8 cellular contexts compared by ENCODE assay signal in genomic region chr19:44093931-44094765, GRCh38. TPM values are rescaled to one million over a fixed set of nuclear protein-coding genes. Genes with fewer than 3 reads are reported as not detected.
A peak's percentile ranks its signal among the peaks of the same experiment; 100 is the strongest.
DNase-seq lines count a peak whose midpoint lies in the region; ATAC-seq and TF ChIP-seq lines count a peak whose summit lies in the region.

TSS of gene ZNF224 (plus strand) at chr19:44094361. CDS start at chr19:44097874, 3,513 bp downstream.

- peaks cover 17% of the 10 kb centered on the region for H3K4me1 Mint-ChIP-seq in activated naive CD8-positive, alpha-beta T cell treated with anti-CD3 and anti-CD28 coated beads, Interleukin-2, amount 10 ng/mL, durations not matched to agents 7 days and 5 days

- H3K27ac ChIP-seq in parathyroid adenoma, result peak within 1 kb of the TSS; percentile 66
- H3K27ac ChIP-seq in tibial artery, result peak within 1 kb of the TSS; percentile 64 to 84

- H3K9ac ChIP-seq in parathyroid adenoma, result peak within 1 kb of the TSS; percentile 24

- peak within 1 kb of the TSS; percentile 99 for H3K4me2 ChIP-seq in parathyroid adenoma (ENCODE audit: low read length)

- TF ChIP-seq CTCF in parathyroid adenoma (IDR thresholded peaks at IDR 0.05), result no peak
- no peak for TF ChIP-seq CTCF in tibial artery (IDR thresholded peaks at IDR 0.05)

- peaks cover 29% of the 10 kb centered on the region for H3K36me3 Mint-ChIP-seq in activated naive CD8-positive, alpha-beta T cell treated with anti-CD3 and anti-CD28 coated beads, Interleukin-2, amount 10 ng/mL, durations not matched to agents 7 days and 5 days

- H3K79me2 ChIP-seq in parathyroid adenoma, result peaks cover 4% of the 10 kb centered on the region

- H3K9me3 Mint-ChIP-seq in activated naive CD8-positive, alpha-beta T cell treated with anti-CD3 and anti-CD28 coated beads, Interleukin-2, amount 10 ng/mL, durations not matched to agents 7 days and 5 days, result peaks cover 7% of the 10 kb centered on the region

- H3K4me3 ChIP-seq in parathyroid adenoma (ENCODE audit: low read depth, low read length) (peak within 1 kb of the TSS; percentile 91), tibial artery (peak within 1 kb of the TSS; percentile 75 to 77)

- intact Hi-C loops in Right ventricle myocardium superior (cut with DNase I) (no loop called here), tibial artery (cut with DNase I; ENCODE audit: low total_unique reads) (loop anchor here (10.0 kb wide), 1 partner anchor 89 kb away; the partner anchor contains the start of gene ZNF230)

- no peaks in the 10 kb centered on the region for H3K27me3 Mint-ChIP-seq in activated naive CD8-positive, alpha-beta T cell treated with anti-CD3 and anti-CD28 coated beads, Interleukin-2, amount 10 ng/mL, durations not matched to agents 7 days and 5 days

- no peaks in the 10 kb centered on the region for H3K36me3 ChIP-seq in parathyroid adenoma (ENCODE audit: control insufficient read depth, insufficient read depth, low read length)
- H3K36me3 ChIP-seq in tibial artery, result peaks cover 24 to 31% (median 30%) of the 10 kb centered on the region in 3 donors

- H3K9me3 ChIP-seq in parathyroid adenoma (ENCODE audit: control insufficient read depth, low read length) (no peaks in the 10 kb centered on the region), tibial artery (peaks cover 0 to 4% (median 0%) of the 10 kb centered on the region in 3 donors)

- POLR2A ChIA-PET in activated naive CD8-positive, alpha-beta T cell treated with anti-CD3 and anti-CD28 coated beads, Interleukin-2, amount 10 ng/mL, durations not matched to agents 7 days and 5 days (lab: Charles Lee), result interaction anchor here (0.6 to 2.2 kb wide), 10 partner anchors 19 to 406 kb away, joined by 3 to 9 read pairs (median 4); partner anchors contain the start of genes ZNF180, ZNF221, ZNF222 and ZNF225

- peak within 1 kb of the TSS; percentile 96 for H2AFZ ChIP-seq in parathyroid adenoma

- ATAC-seq in HG02623 (IDR thresholded peaks at IDR 0.05; ENCODE audit: unreplicated experiment) (peak; percentile 83), Right ventricle myocardium superior (ENCODE audit: poor library complexity) (peak; percentile 99)
- peak; percentile 80 for ATAC-seq in activated naive CD8-positive, alpha-beta T cell treated with anti-CD3 and anti-CD28 coated beads, Interleukin-2, amount 10 ng/mL, durations not matched to agents 7 days and 5 days (ENCODE audit: low read depth)

- peak; percentile 85 for DNase-seq in GF-D8 (lab: John Stamatoyannopoulos, UW)
- DNase-seq in NCI-H1105 treated with DMSO at 0.1 percent for 48 hours (lab: John Stamatoyannopoulos, UW), result peak; percentile 91
- peak; percentile 77 to 88 for DNase-seq in SW 1271 (lab: John Stamatoyannopoulos, UW)
- peak; percentile 76 for DNase-seq in activated naive CD8-positive, alpha-beta T cell treated with anti-CD3 and anti-CD28 coated beads, Interleukin-2, amount 10 ng/mL, durations not matched to agents 7 days and 5 days
- peak; percentile 93 for DNase-seq in Right ventricle myocardium superior
- peak; percentile 90 to 94 for DNase-seq in tibial artery

- no peaks in the 10 kb centered on the region for H3K27me3 ChIP-seq in parathyroid adenoma (ENCODE audit: control insufficient read depth, insufficient read depth, low read length)
- H3K27me3 ChIP-seq in tibial artery, result no peaks in the 10 kb centered on the region

- H3K4me1 ChIP-seq in parathyroid adenoma, result peaks cover 3% of the 10 kb centered on the region
- peaks cover 0 to 15% (median 3%) of the 10 kb centered on the region in 4 donors for H3K4me1 ChIP-seq in tibial artery

- peak within 1 kb of the TSS; percentile 92 for H3K27ac Mint-ChIP-seq in activated naive CD8-positive, alpha-beta T cell treated with anti-CD3 and anti-CD28 coated beads, Interleukin-2, amount 10 ng/mL, durations not matched to agents 7 days and 5 days

- peak within 1 kb of the TSS; percentile 92 for H3K4me3 Mint-ChIP-seq in activated naive CD8-positive, alpha-beta T cell treated with anti-CD3 and anti-CD28 coated beads, Interleukin-2, amount 10 ng/mL, durations not matched to agents 7 days and 5 days

RNA-seq across cellular contexts. Expression of gene ZNF224, which starts in this region (rescaled TPM):
- 10 to 100 TPM; 55.3 to 58.2 TPM for total RNA-seq in activated naive CD8-positive, alpha-beta T cell treated with anti-CD3 and anti-CD28 coated beads, Interleukin-2, amount 10 ng/mL, durations not matched to agents 7 days and 5 days
- 9.9 TPM for total RNA-seq in Right ventricle myocardium superior

Comparison
In these comparisons a context has a peak if more than half of its experiments do, and no peak if none do; other contexts are left out.
1. Peak in every context shown above with its lines: DNase-seq, ATAC-seq, H3K4me3 ChIP-seq and H3K27ac ChIP-seq.